ENCODE assay signal across 36 cellular contexts in genomic region chr1:172203902-172204301, GRCh38.
"Had no signal": no experiment of that assay in that cellular context is flagged by ENCODE, and none has a peak within 500 bp of the region (broad histone marks: within the 10 kb centered on the region; RNA-seq: fewer than 3 reads in every experiment).

No MANE protein-coding gene starts in this region.

- H3K27ac ChIP-seq: ascending aorta, cardiac muscle cell, VCaP had no signal

- H3K27me3 Mint-ChIP-seq: activated B cell treated with CpG ODN at 0.5 μM for 24 hours; activated CD4-positive, alpha-beta memory T cell treated with anti-CD3 and anti-CD28 coated beads for 36 hours; activated CD4-positive, alpha-beta T cell treated with anti-CD3 and anti-CD28 coated beads, Interleukin-2, amount 10 ng/mL, durations not matched to agents 24 days and 14 days; activated CD8-positive, alpha-beta T cell treated with anti-CD3 and anti-CD28 coated beads for 36 hours; activated naive CD4-positive, alpha-beta T cell treated with anti-CD3 and anti-CD28 coated beads, Interleukin-2, amount 10 ng/mL, durations not matched to agents 7 days and 5 days; activated naive CD4-positive, alpha-beta T cell treated with anti-CD3 and anti-CD28 coated beads, Interleukin-2, amount 50 U/mL, for 24 hours; activated naive CD8-positive, alpha-beta T cell; activated naive CD8-positive, alpha-beta T cell treated with anti-CD3 and anti-CD28 coated beads, Interleukin-2, amount 10 ng/mL, durations not matched to agents 7 days and 5 days; activated naive CD8-positive, alpha-beta T cell treated with anti-CD3 and anti-CD28 coated beads, Interleukin-2, amount 50 U/mL, for 24 hours; brain; central memory CD8-positive, alpha-beta T cell had no signal

- H3K4me1 Mint-ChIP-seq: activated naive CD4-positive, alpha-beta T cell treated with anti-CD3 and anti-CD28 coated beads, Interleukin-2, amount 10 ng/mL, durations not matched to agents 7 days and 5 days; activated naive CD4-positive, alpha-beta T cell treated with anti-CD3 and anti-CD28 coated beads, Interleukin-2, amount 50 U/mL, for 24 hours; activated naive CD8-positive, alpha-beta T cell treated with anti-CD3 and anti-CD28 coated beads, Interleukin-2, amount 10 ng/mL, durations not matched to agents 7 days and 5 days; activated naive CD8-positive, alpha-beta T cell treated with anti-CD3 and anti-CD28 coated beads, Interleukin-2, amount 50 U/mL, for 24 hours; central memory CD8-positive, alpha-beta T cell had no signal

- H3K4me3 ChIP-seq: ascending aorta, cardiac muscle cell had no signal

- H3K4me1 ChIP-seq: ascending aorta had no signal

- H3K27ac Mint-ChIP-seq: activated B cell treated with CpG ODN at 0.5 μM for 24 hours; activated CD4-positive, alpha-beta memory T cell treated with anti-CD3 and anti-CD28 coated beads for 36 hours; activated CD4-positive, alpha-beta T cell treated with anti-CD3 and anti-CD28 coated beads, Interleukin-2, amount 10 ng/mL, durations not matched to agents 24 days and 14 days; activated CD8-positive, alpha-beta T cell treated with anti-CD3 and anti-CD28 coated beads for 36 hours; activated naive CD4-positive, alpha-beta T cell treated with anti-CD3 and anti-CD28 coated beads, Interleukin-2, amount 10 ng/mL, durations not matched to agents 7 days and 5 days; activated naive CD4-positive, alpha-beta T cell treated with anti-CD3 and anti-CD28 coated beads, Interleukin-2, amount 50 U/mL, for 24 hours; activated naive CD8-positive, alpha-beta T cell; activated naive CD8-positive, alpha-beta T cell treated with anti-CD3 and anti-CD28 coated beads, Interleukin-2, amount 10 ng/mL, durations not matched to agents 7 days and 5 days; activated naive CD8-positive, alpha-beta T cell treated with anti-CD3 and anti-CD28 coated beads, Interleukin-2, amount 50 U/mL, for 24 hours; activated T-helper 1 cell treated with anti-CD3 and anti-CD28 coated beads, Interleukin-12 subunit alpha, Interleukin-12 subunit beta, Interleukin-2, Interleukin-4 antibody, amounts not matched to agents 30 ng/mL and 10 ng/mL and 1 ng/mL, durations not matched to agents 14 hours and 24 hours and 36 hours; activated T-helper 2 cell treated with anti-CD3 and anti-CD28 coated beads, Interferon-gamma antibody, Interleukin-2, Interleukin-4, amounts not matched to agents 10 μg/mL and 5 μg/mL and 100 μg/mL, durations not matched to agents 14 hours and 24 hours and 36 hours; T-helper 1 cell treated with Interleukin-12 subunit alpha and Interleukin-12 subunit beta and Interleukin-4 antibody, amounts not matched to agents 30 μg/mL and 1 μg/mL, for 36 hours; T-helper 2 cell treated with Interferon-gamma antibody and Interleukin-4, amounts not matched to agents 5 μg/mL and 100 μg/mL, for 36 hours had no signal

- ATAC-seq: activated CD8-positive, alpha-beta T cell treated with anti-CD3 and anti-CD28 coated beads for 36 hours; activated naive CD8-positive, alpha-beta T cell treated with anti-CD3 and anti-CD28 coated beads, Interleukin-2, amount 50 U/mL, for 24 hours had no signal

- H3K27me3 ChIP-seq: ascending aorta, cardiac muscle cell had no signal

- H3K36me3 ChIP-seq: ascending aorta, cardiac muscle cell had no signal

- FAIRE-seq: bronchial epithelial cell had no signal

- DNase-seq: activated B cell treated with CpG ODN at 0.5 μM for 24 hours; activated CD4-positive, alpha-beta memory T cell treated with anti-CD3 and anti-CD28 coated beads for 36 hours; activated CD4-positive, alpha-beta T cell treated with anti-CD3 and anti-CD28 coated beads for 4 hours; activated CD4-positive, alpha-beta T cell treated with anti-CD3 and anti-CD28 coated beads, Interleukin-2, amount 10 ng/mL, durations not matched to agents 24 days and 14 days; activated CD4-positive, alpha-beta T cell treated with anti-CD3 and anti-CD28 coated beads, Interleukin-2, amount 50 U/mL, for 1 hour; activated CD4-positive, alpha-beta T cell treated with anti-CD3 and anti-CD28 coated beads, Interleukin-2, amount 50 U/mL, for 4 hours; activated CD4-positive, CD25-positive, alpha-beta regulatory T cell treated with anti-CD3 and anti-CD28 coated beads, Interleukin-2, amount 50 U/mL, for 72 hours; activated CD8-positive, alpha-beta memory T cell treated with anti-CD3 and anti-CD28 coated beads, Interleukin-2, amount 50 U/mL, for 4 hours; activated CD8-positive, alpha-beta T cell treated with anti-CD3 and anti-CD28 coated beads for 36 hours; activated gamma-delta T cell; activated naive CD4-positive, alpha-beta T cell treated with anti-CD3 and anti-CD28 coated beads, Interleukin-2, amount 10 ng/mL, durations not matched to agents 7 days and 5 days; activated naive CD4-positive, alpha-beta T cell treated with Interleukin-2 at 50 U/mL for 16 hours; activated naive CD8-positive, alpha-beta T cell treated with anti-CD3 and anti-CD28 coated beads, Interleukin-2, amount 10 ng/mL, durations not matched to agents 7 days and 5 days; activated naive CD8-positive, alpha-beta T cell treated with anti-CD3 and anti-CD28 coated beads, Interleukin-2, amount 50 U/mL, for 24 hours; activated T-cell treated with anti-CD3 and anti-CD28 coated beads for 4 hours; activated T-cell treated with anti-CD3 and anti-CD28 coated beads, Interleukin-2, amount 50 U/mL, for 1 hour; activated T-cell treated with anti-CD3 and anti-CD28 coated beads, Interleukin-2, amount 50 U/mL, for 48 hours; amygdala; anterior cingulate cortex; caudate nucleus; cerebellar nuclear complex; T-helper 1 cell; T-helper 2 cell; T-helper 9 cell had no signal

- H3K4me3 Mint-ChIP-seq: activated B cell treated with CpG ODN at 0.5 μM for 24 hours; activated CD4-positive, alpha-beta memory T cell treated with anti-CD3 and anti-CD28 coated beads for 36 hours; activated CD4-positive, alpha-beta T cell treated with anti-CD3 and anti-CD28 coated beads, Interleukin-2, amount 10 ng/mL, durations not matched to agents 24 days and 14 days; activated CD8-positive, alpha-beta T cell treated with anti-CD3 and anti-CD28 coated beads for 36 hours; activated naive CD4-positive, alpha-beta T cell treated with anti-CD3 and anti-CD28 coated beads, Interleukin-2, amount 10 ng/mL, durations not matched to agents 7 days and 5 days; activated naive CD4-positive, alpha-beta T cell treated with anti-CD3 and anti-CD28 coated beads, Interleukin-2, amount 50 U/mL, for 24 hours; activated naive CD8-positive, alpha-beta T cell; activated naive CD8-positive, alpha-beta T cell treated with anti-CD3 and anti-CD28 coated beads, Interleukin-2, amount 10 ng/mL, durations not matched to agents 7 days and 5 days; activated naive CD8-positive, alpha-beta T cell treated with anti-CD3 and anti-CD28 coated beads, Interleukin-2, amount 50 U/mL, for 24 hours; activated T-helper 1 cell treated with anti-CD3 and anti-CD28 coated beads, Interleukin-12 subunit alpha, Interleukin-12 subunit beta, Interleukin-2, Interleukin-4 antibody, amounts not matched to agents 30 ng/mL and 10 ng/mL and 1 ng/mL, durations not matched to agents 14 hours and 24 hours and 36 hours; brain; central memory CD8-positive, alpha-beta T cell; T-helper 1 cell treated with Interleukin-12 subunit alpha and Interleukin-12 subunit beta and Interleukin-4 antibody, amounts not matched to agents 30 μg/mL and 1 μg/mL, for 36 hours; T-helper 2 cell treated with Interferon-gamma antibody and Interleukin-4, amounts not matched to agents 5 μg/mL and 100 μg/mL, for 36 hours had no signal
